In the genomic region with DNA sequence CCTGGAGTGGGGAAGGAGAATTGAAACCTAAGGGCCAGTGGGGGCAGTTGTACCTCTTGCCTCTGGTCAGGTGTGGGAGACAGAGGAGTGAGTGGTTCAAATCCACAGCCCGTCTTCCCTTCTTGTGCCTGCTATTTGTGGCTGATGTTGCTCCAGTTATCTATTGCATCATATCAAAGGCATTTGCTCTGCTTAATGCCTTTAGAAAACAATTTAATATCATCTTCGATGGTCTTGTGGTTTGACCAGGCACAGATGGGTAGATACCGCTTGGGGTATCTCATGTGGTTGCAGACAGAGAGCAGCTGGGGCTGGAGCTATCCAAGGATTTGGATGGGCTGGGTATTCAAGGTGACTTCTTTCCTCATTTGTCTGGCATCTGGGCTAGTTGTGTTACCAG, we compare ENCODE assay signal across 28 cellular contexts.
"Had no signal": no experiment of that assay in that cellular context is flagged by ENCODE, and none has a peak within 500 bp of the region (broad histone marks: within the 10 kb centered on the region; RNA-seq: fewer than 3 reads in every experiment).

No MANE protein-coding gene starts in this region.

- DNase-seq: activated CD4-positive, alpha-beta T cell treated with anti-CD3 and anti-CD28 coated beads, Interleukin-2, amount 10 ng/mL, durations not matched to agents 24 days and 14 days; activated CD4-positive, alpha-beta T cell treated with anti-CD3 and anti-CD28 coated beads, Interleukin-2, amount 50 U/mL, for 4 hours; activated CD8-positive, alpha-beta T cell treated with anti-CD3 and anti-CD28 coated beads for 36 hours; activated effector memory CD4-positive, alpha-beta T cell treated with anti-CD3 and anti-CD28 coated beads, Interleukin-2, amount 50 U/mL, for 16 hours; activated naive CD4-positive, alpha-beta T cell; activated naive CD4-positive, alpha-beta T cell treated with anti-CD3 and anti-CD28 coated beads, Interleukin-2, amount 50 U/mL, for 16 hours; activated naive CD8-positive, alpha-beta T cell treated with anti-CD3 and anti-CD28 coated beads for 36 hours; activated T-cell treated with anti-CD3 and anti-CD28 coated beads, Interleukin-2, amount 50 U/mL, for 1 hour; activated T-cell treated with anti-CD3 and anti-CD28 coated beads, Interleukin-2, amount 50 U/mL, for 72 hours; amniotic stem cell; aorta; brain microvascular endothelial cell; central memory CD4-positive, alpha-beta T cell; NCI-H1092 treated with DMSO at 0.1 percent for 48 hours; NCI-H1417 treated with DMSO at 0.1 percent for 48 hours; NCI-H187 treated with DMSO at 0.1 percent for 48 hours; NCI-H2081; NCI-H2171 treated with DMSO at 0.1 percent for 48 hours; NCI-H2227 treated with DMSO at 0.1 percent for 48 hours; NCI-H446; NCI-H510A treated with DMSO at 0.1 percent for 48 hours; NCI-H526 treated with DMSO at 0.1 percent for 48 hours; NCI-H774; RPMI8226; T1000 had no signal

- H3K4me3 ChIP-seq: SK-N-MC had no signal

- H3K27me3 ChIP-seq: brain microvascular endothelial cell had no signal

- ATAC-seq: activated CD8-positive, alpha-beta T cell treated with anti-CD3 and anti-CD28 coated beads for 36 hours; activated T-cell treated with anti-CD3 and anti-CD28 coated beads, Interleukin-2, amount 50 U/mL, for 72 hours; activated T-helper 17 cell treated with anti-CD3 and anti-CD28 coated beads, Interleukin-2, amount 50 U/mL, for 72 hours; Panc1 had no signal

- H3K27ac ChIP-seq: brain microvascular endothelial cell, SK-N-MC had no signal

- H3K36me3 ChIP-seq: brain microvascular endothelial cell had no signal
